Comparison of ENCODE assay signal across 8 cellular contexts in genomic region chr1:150516050-150516591, GRCh38. TPM values are rescaled to one million over a fixed set of nuclear protein-coding genes. Genes with fewer than 3 reads are reported as not detected.
DNase-seq lines count a peak whose midpoint lies in the region; ATAC-seq and TF ChIP-seq lines count a peak whose summit lies in the region.

No MANE protein-coding gene starts in this region.

- peak overlapping the region; percentile 51 for H3K4me2 ChIP-seq in neural cell (ENCODE audit: low read length)

- DNase-seq in D341Med (ENCODE audit: low spot score) (peak; percentile 60), epithelial cell of prostate (ENCODE audit: low read depth, low spot score) (no peak), NCI-H1048 (lab: John Stamatoyannopoulos, UW) (no peak), SW480 (ENCODE audit: low spot score) (no peak)

- H3K36me3 ChIP-seq in HUES6 (ENCODE audit: control insufficient read depth, insufficient read depth, low read length), result peaks cover 8% of the 10 kb centered on the region; the same call in 1 of the 2 replicates
- H3K36me3 ChIP-seq in neural cell (ENCODE audit: insufficient read depth, low read length), result no peaks in the 10 kb centered on the region

- H3K4me3 ChIP-seq in HUES6 (ENCODE audit: low read depth, low read length) (peak overlapping the region; percentile 73), neural cell (ENCODE audit: low read length) (peak overlapping the region; percentile 78)

- H3K9ac ChIP-seq in HUES6 (ENCODE audit: low read length) (peak overlapping the region; percentile 65), neural cell (ENCODE audit: low read length) (peak overlapping the region; percentile 63)

- TF ChIP-seq CTCF in neural cell (IDR thresholded peaks at IDR 0.05; ENCODE audit: poor library complexity, severe bottlenecking), result no peak

- peaks cover 4% of the 10 kb centered on the region for H3K4me1 ChIP-seq in HUES6 (ENCODE audit: control insufficient read depth, insufficient read depth, low read length)

- peak overlapping the region; percentile 58 for H2AFZ ChIP-seq in neural cell (ENCODE audit: low read depth, low read length)

- H4K20me1 ChIP-seq in neural cell (ENCODE audit: insufficient read depth), result no peaks in the 10 kb centered on the region

- TF ChIP-seq EP300 in neural cell (conservative IDR thresholded peaks at IDR 0.05; ENCODE audit: poor library complexity, severe bottlenecking), result no peak

- ATAC-seq in SK-N-SH treated with all-trans-retinoic acid at 6 μM for 48 hours (peak; percentile 38), HG03108 (IDR thresholded peaks at IDR 0.05; ENCODE audit: unreplicated experiment) (no peak)

- H3K9me2 ChIP-seq in neural cell (ENCODE audit: insufficient read depth, low read length), result no peaks in the 10 kb centered on the region

- H3K79me2 ChIP-seq in neural cell (replicated peaks; ENCODE audit: insufficient read depth, low read length), result no peaks in the 10 kb centered on the region

- H3F3A ChIP-seq in neural cell (ENCODE audit: insufficient read depth, low read length, poor library complexity, severe bottlenecking), result no peaks in the 10 kb centered on the region

- TF ChIP-seq RAD21 in neural cell (conservative IDR thresholded peaks at IDR 0.05), result no peak

- H3K27me3 ChIP-seq in HUES6 (ENCODE audit: control insufficient read depth, insufficient read depth, low read length), result no peaks in the 10 kb centered on the region
- no peaks in the 10 kb centered on the region for H3K27me3 ChIP-seq in neural cell (ENCODE audit: insufficient read depth, low read depth, low read length)

- H3K9me3 ChIP-seq in HUES6 (ENCODE audit: control insufficient read depth, insufficient read depth, low read depth, low read length) (no peaks in the 10 kb centered on the region), neural cell (ENCODE audit: low read length) (no peaks in the 10 kb centered on the region)

- H3K27ac ChIP-seq in HUES6 (ENCODE audit: low read depth, low read length) (no peak overlapping the region), epithelial cell of prostate (peak overlapping the region; percentile 73), neural cell (ENCODE audit: low read length) (peak overlapping the region; percentile 38)

TF ChIP-seq in SK-N-SH treated with all-trans-retinoic acid at 6 μM for 48 hours, 23 proteins besides CTCF, POLR2A, EP300 and RAD21:
- no peak for TF ChIP-seq PATZ1 (CRISPR knock-in tag; IDR thresholded peaks at IDR 0.05; ENCODE audit: borderline replicate concordance)
- TF ChIP-seq OSR1 (CRISPR knock-in tag; IDR thresholded peaks at IDR 0.05), result 0 out of 2 replicates have a peak, but pooled peaks have one; percentile 77
- TF ChIP-seq POU6F1 (CRISPR knock-in tag; IDR thresholded peaks at IDR 0.05; ENCODE audit: borderline replicate concordance, low read depth), result 0 out of 2 replicates have a peak, but pooled peaks have one; percentile 22
TF ChIP-seq in SK-N-SH treated with all-trans-retinoic acid at 6 μM for 48 hours: peak in this region for 2.

TF ChIP-seq in neural cell, 6 proteins besides CTCF, POLR2A, EP300 and RAD21:
- TF ChIP-seq SMC3 (conservative IDR thresholded peaks at IDR 0.05; ENCODE audit: poor library complexity), result no peak
- TF ChIP-seq POLR2AphosphoS5 (IDR thresholded peaks at IDR 0.05), result no peak
- TF ChIP-seq MXI1 (conservative IDR thresholded peaks at IDR 0.05; ENCODE audit: poor library complexity, severe bottlenecking), result no peak
- no peak for TF ChIP-seq EZH2 (IDR thresholded peaks at IDR 0.05; ENCODE audit: borderline replicate concordance, insufficient read depth, low read length, poor library complexity, severe bottlenecking)
- no peak for TF ChIP-seq REST (IDR thresholded peaks at IDR 0.05; ENCODE audit: borderline replicate concordance)
TF ChIP-seq in neural cell: peak in this region for 0.

RNA-seq across cellular contexts. Expression of gene FALEC, which starts 0.6 kb away (rescaled TPM):
- not detected in 2 replicates for polyA plus RNA-seq in neural cell
- not detected in 2 replicates for polyA minus RNA-seq in neural cell

RNA-seq across cellular contexts. Expression of gene ECM1, which starts 8.2 kb away (rescaled TPM):
- 2.3 and 4.2 TPM in 2 replicates for polyA plus RNA-seq in neural cell
- polyA minus RNA-seq in neural cell, result 0.58 and 0.73 TPM in 2 replicates

RNA-seq across cellular contexts. Expression of gene TARS2, which starts 28.9 kb away (rescaled TPM):
- 19.4 and 22.8 TPM in 2 replicates for polyA plus RNA-seq in neural cell
- 17.0 and 20.9 TPM in 2 replicates for polyA minus RNA-seq in neural cell

RNA-seq across cellular contexts. Expression of gene ADAMTSL4, which starts 33.1 kb away (rescaled TPM):
- 0.56 TPM in 1 of 2 replicates, not detected in the other for polyA plus RNA-seq in neural cell
- polyA minus RNA-seq in neural cell, result not detected in 2 replicates
